25 cellular contexts compared by ENCODE assay signal in the genomic region with DNA sequence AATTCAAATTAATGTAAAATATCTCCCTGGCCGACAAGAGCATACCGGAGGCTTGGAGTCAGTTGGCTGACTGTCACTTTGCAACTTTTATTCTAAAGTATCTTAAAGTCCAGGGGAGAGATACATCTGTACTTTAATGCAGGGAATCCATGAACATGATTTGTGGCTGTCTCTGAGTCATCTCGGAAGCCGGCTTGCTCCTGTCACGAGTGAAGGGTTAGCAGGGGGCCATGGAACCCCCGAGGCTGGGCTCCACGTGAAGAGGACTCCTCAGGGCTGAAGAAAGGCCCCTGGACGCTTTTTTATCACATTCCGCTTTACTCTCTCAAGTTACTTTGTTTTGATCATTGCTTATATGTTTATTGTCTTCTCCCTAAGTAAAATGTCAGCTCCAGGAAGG. TPM values are rescaled to one million over a fixed set of nuclear protein-coding genes. Genes with fewer than 3 reads are reported as not detected.
A peak's percentile ranks its signal among the peaks of the same experiment; 100 is the strongest.
DNase-seq lines count a peak whose midpoint lies in the region; ATAC-seq and TF ChIP-seq lines count a peak whose summit lies in the region.
"Had no signal": no experiment of that assay in that cellular context is flagged by ENCODE, and none has a peak within 500 bp of the region (broad histone marks: within the 10 kb centered on the region; RNA-seq: fewer than 3 reads in every experiment).

No MANE protein-coding gene starts in this region.

- H3K4me3 Mint-ChIP-seq in T-helper 17 cell = no peak overlapping the region
- H3K4me3 Mint-ChIP-seq: CD8-positive, alpha-beta memory T cell had no signal

- H3K27me3 ChIP-seq in SJCRH30 = no peaks in the 10 kb centered on the region

- peaks cover 16% of the 10 kb centered on the region for H3K27me3 Mint-ChIP-seq in T-helper 17 cell

- TF ChIP-seq CTCF in GM20000 (IDR thresholded peaks at IDR 0.05; ENCODE audit: extremely low read depth, missing control alignments) = no peak

- H3K4me3 ChIP-seq in SJCRH30 = no peak overlapping the region
- H3K4me3 ChIP-seq: SK-N-MC had no signal

- in situ Hi-C loops in SK-MEL-5 (cut with HindIII; ENCODE audit: low pct_unique_long_range_greater_than_20kb, low sequenced_read_pairs) = no loop called here

- H3K36me3 Mint-ChIP-seq in T-helper 17 cell (ENCODE audit: low read depth) = no peaks in the 10 kb centered on the region

- H3K27ac Mint-ChIP-seq in T-helper 17 cell = no peak overlapping the region

- no peaks in the 10 kb centered on the region for H3K4me1 ChIP-seq in SJCRH30

- no peaks in the 10 kb centered on the region for H3K4me1 Mint-ChIP-seq in T-helper 17 cell
- H3K4me1 Mint-ChIP-seq: CD8-positive, alpha-beta memory T cell had no signal

- no peak overlapping the region for H3K27ac ChIP-seq in SJCRH30
- H3K27ac ChIP-seq: C4-2B, RWPE1, SK-N-MC had no signal

- no peaks in the 10 kb centered on the region for H3K9me3 ChIP-seq in SJCRH30 (replicated peaks)
- H3K9me3 ChIP-seq in T-helper 17 cell (ENCODE audit: control insufficient read depth, low read length, poor library complexity, severe bottlenecking) = no peaks in the 10 kb centered on the region

- peak; percentile 49 for DNase-seq in COLO829 (ENCODE audit: low spot score)
- DNase-seq in SK-MEL-5 (ENCODE audit: low read depth, low spot score) = peak; percentile 36
- peak; percentile 34 for DNase-seq in left kidney (ENCODE audit: low read depth, low spot score)
- no peak for DNase-seq in SJCRH30
- no peak for DNase-seq in GM20000 (ENCODE audit: low spot score)
- no peak for DNase-seq in T-helper 17 cell
- DNase-seq: Calu3; CD8-positive, alpha-beta memory T cell; DND-41; IMR-90; KG1; MM.1S; NCI-H2029; NCI-H446; NCI-H524 treated with DMSO at 0.1 percent for 48 hours; NCI-H82; SHP77 had no signal

- no peaks in the 10 kb centered on the region for H3K36me3 ChIP-seq in SJCRH30

- ATAC-seq in HG02852 (IDR thresholded peaks at IDR 0.05; ENCODE audit: unreplicated experiment) (peak; percentile 41), T-helper 17 cell (no peak), GM21515 (IDR thresholded peaks at IDR 0.05; ENCODE audit: unreplicated experiment) (no peak)
- ATAC-seq: HCT116 had no signal

RNA-seq across cellular contexts. Expression of gene TVP23A, which starts 13.2 kb away (rescaled TPM):
- total RNA-seq in SK-MEL-5 (2014; rRNA removed; shearing (Covaris generic)) = 0.32 and 1.4 TPM in 2 replicates
- polyA plus RNA-seq in SK-MEL-5 (2015; cell fraction: cytosol; rRNA removed) = 0.03 and 0.19 TPM in 2 replicates
- 0.69 and 0.76 TPM in 2 replicates for polyA plus RNA-seq in SK-MEL-5 (2015; cell fraction: nucleus; rRNA removed)
- total RNA-seq in SJCRH30 (2014; rRNA removed; shearing (Covaris generic)) = not detected in 2 replicates
- total RNA-seq in T-helper 17 cell = not detected
- total RNA-seq: A673; CD8-positive, alpha-beta memory T cell; H4; IMR-90 had no signal
- polyA plus RNA-seq: IMR-90 had no signal

Comparison
In these comparisons a context has a peak if more than half of its experiments do, and no peak if none do; other contexts are left out.
1. DNase-seq: peak in COLO829 (single experiment), SK-MEL-5 (single experiment) and left kidney (single experiment); none in SJCRH30 (0 of 2), GM20000 (single experiment) and T-helper 17 cell (0 of 3).